Comparison of ENCODE assay signal across 18 cellular contexts in genomic region chr2:5846881-5847280, GRCh38.
"Had no signal": no experiment of that assay in that cellular context is flagged by ENCODE, and none has a peak within 500 bp of the region (broad histone marks: within the 10 kb centered on the region; RNA-seq: fewer than 3 reads in every experiment).

No MANE protein-coding gene starts in this region.

- H3K9me3 ChIP-seq: ascending aorta, colonic mucosa, lower lobe of right lung, thyroid gland had no signal

- H3K4me3 ChIP-seq: ascending aorta, colonic mucosa, lower lobe of right lung, thyroid gland had no signal

- H3K27me3 ChIP-seq: ascending aorta, colonic mucosa, thyroid gland had no signal

- ATAC-seq: lower lobe of right lung; natural killer cell treated with Interleukin-12 subunit alpha and Interleukin-12 subunit beta and Interleukin-15 and Interleukin-18, amount 100 ng/mL, for 72 hours had no signal

- FAIRE-seq: islet of Langerhans had no signal

- DNase-seq: activated CD4-positive, alpha-beta T cell treated with anti-CD3 and anti-CD28 coated beads, Interleukin-2, amount 10 ng/mL, durations not matched to agents 7 days and 5 days; activated CD8-positive, alpha-beta memory T cell treated with anti-CD3 and anti-CD28 coated beads, Interleukin-2, amount 50 U/mL, for 4 hours; activated effector memory CD4-positive, alpha-beta T cell treated with Interleukin-2 at 50 U/mL for 16 hours; activated naive CD4-positive, alpha-beta T cell treated with anti-CD3 and anti-CD28 coated beads, Interleukin-2, amount 50 U/mL, for 16 hours; activated T-cell treated with anti-CD3 and anti-CD28 coated beads, Interleukin-2, amount 50 U/mL, for 48 hours; central memory CD4-positive, alpha-beta T cell; colonic mucosa; foreskin melanocyte; glutamatergic neuron; hippocampal formation; lower lobe of right lung; retina; stimulated activated CD4-positive, alpha-beta T cell treated with anti-CD3 and anti-CD28 coated beads, Interleukin-2, amount 100 ng/mL, for 24 hours; stimulated activated naive CD4-positive, alpha-beta T cell treated with Interleukin-2 at 50 U/mL for 16 hours; thyroid gland had no signal

- H3K4me1 ChIP-seq: ascending aorta, colonic mucosa, lower lobe of right lung, thyroid gland had no signal

- H3K36me3 ChIP-seq: ascending aorta, colonic mucosa, lower lobe of right lung, thyroid gland had no signal
